In the genomic region with DNA sequence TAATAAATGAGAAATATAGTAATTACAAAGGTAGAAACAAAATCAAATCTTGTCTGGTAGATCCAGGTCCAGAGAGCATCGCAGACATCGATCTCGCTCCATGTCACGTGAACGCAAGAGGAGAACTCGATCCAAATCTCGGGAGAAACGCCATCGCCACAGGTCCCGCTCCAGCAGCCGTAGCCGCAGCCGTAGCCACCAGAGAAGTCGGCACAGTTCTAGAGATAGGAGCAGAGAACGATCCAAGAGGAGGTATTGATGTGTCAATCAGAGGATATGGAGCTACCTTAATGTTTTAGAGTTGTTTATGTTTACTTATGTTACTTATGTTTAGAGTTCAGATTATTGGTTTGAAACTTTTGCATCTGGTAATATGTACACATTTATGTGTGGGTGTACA, we compare ENCODE assay signal across 26 cellular contexts.
"Had no signal": no experiment of that assay in that cellular context is flagged by ENCODE, and none has a peak within 500 bp of the region (broad histone marks: within the 10 kb centered on the region; RNA-seq: fewer than 3 reads in every experiment).

No MANE protein-coding gene starts in this region.

- H3K9me3 Mint-ChIP-seq: activated naive CD4-positive, alpha-beta T cell treated with anti-CD3 and anti-CD28 coated beads for 36 hours; brain; IgD-negative memory B cell; T-helper 2 cell treated with Interferon-gamma antibody and Interleukin-4, amounts not matched to agents 5 μg/mL and 100 μg/mL, for 36 hours had no signal

- H3K27ac ChIP-seq: KMS-11, SJCRH30 had no signal

- H3K9me3 ChIP-seq: SJCRH30, SK-N-SH had no signal

- H3K9ac ChIP-seq: KMS-11, SK-N-SH had no signal

- H3K4me1 Mint-ChIP-seq: brain, IgD-negative memory B cell had no signal

- H3K27ac Mint-ChIP-seq: activated naive CD4-positive, alpha-beta T cell treated with anti-CD3 and anti-CD28 coated beads for 36 hours; activated naive CD8-positive, alpha-beta T cell; T-helper 2 cell treated with Interferon-gamma antibody and Interleukin-4, amounts not matched to agents 5 μg/mL and 100 μg/mL, for 36 hours had no signal

- DNase-seq: activated CD4-positive, alpha-beta T cell treated with anti-CD3 and anti-CD28 coated beads for 4 hours; activated CD4-positive, alpha-beta T cell treated with anti-CD3 and anti-CD28 coated beads, Interleukin-2, amount 50 U/mL, for 48 hours; activated gamma-delta T cell; activated naive CD4-positive, alpha-beta T cell treated with anti-CD3 and anti-CD28 coated beads for 36 hours; amygdala; NCI-H1092; NCI-H1417; NCI-H1930; NCI-H2171; NCI-H2227 treated with DMSO at 0.1 percent for 48 hours; NCI-H510A; NCI-H526 treated with DMSO at 0.1 percent for 48 hours; NCI-H82; OCI-M1; RPMI8226; SJCRH30; SK-N-SH; T-helper 1 cell had no signal

- H3K4me3 Mint-ChIP-seq: activated naive CD4-positive, alpha-beta T cell treated with anti-CD3 and anti-CD28 coated beads for 36 hours; activated naive CD8-positive, alpha-beta T cell; brain; IgD-negative memory B cell; T-helper 2 cell treated with Interferon-gamma antibody and Interleukin-4, amounts not matched to agents 5 μg/mL and 100 μg/mL, for 36 hours had no signal

- ATAC-seq: activated CD4-positive, CD25-positive, alpha-beta regulatory T cell treated with anti-CD3 and anti-CD28 coated beads, Interleukin-2, amount 50 U/mL, for 24 hours; Panc1; Right ventricle myocardium inferior had no signal

- H3K4me1 ChIP-seq: SJCRH30 had no signal

- H3K27me3 ChIP-seq: SJCRH30 had no signal

- H3K27me3 Mint-ChIP-seq: activated naive CD8-positive, alpha-beta T cell; brain; IgD-negative memory B cell had no signal

- H3K4me3 ChIP-seq: SJCRH30 had no signal
